10 cellular contexts compared by ENCODE assay signal in genomic region chrX:8748855-8749254, GRCh38. TPM values are rescaled to one million over a fixed set of nuclear protein-coding genes. Genes with fewer than 3 reads are reported as not detected.
A peak's percentile ranks its signal among the peaks of the same experiment; 100 is the strongest.
DNase-seq lines count a peak whose midpoint lies in the region; FAIRE-seq and TF ChIP-seq lines count a peak whose summit lies in the region.
"Had no signal": no experiment of that assay in that cellular context is flagged by ENCODE, and none has a peak within 500 bp of the region (broad histone marks: within the 10 kb centered on the region; RNA-seq: fewer than 3 reads in every experiment).

No MANE protein-coding gene starts in this region.

- TF ChIP-seq CTCF in HEK293 (tag by site-specific recombination; IDR thresholded peaks at IDR 0.05): no peak

- H3K4me3 ChIP-seq in HEK293 (ENCODE audit: low read depth, low read length): no peak overlapping the region

- FAIRE-seq in urothelium cell line (lab: Jason Lieb, UNC): no peak
- FAIRE-seq: A204.1 had no signal

- H3K4me1 ChIP-seq in HEK293 (ENCODE audit: control insufficient read depth, insufficient read depth, low read length): no peaks in the 10 kb centered on the region

- in situ Hi-C loops in SK-MEL-5 (cut with HindIII; ENCODE audit: low pct_unique_long_range_greater_than_20kb, low sequenced_read_pairs): no loop called here

- peak; percentile 16 for DNase-seq in DMS153 (lab: John Stamatoyannopoulos, UW)
- DNase-seq in DMS153 treated with DMSO at 0.1 percent for 48 hours (lab: John Stamatoyannopoulos, UW; ENCODE audit: unreplicated experiment): no peak
- peak; percentile 47 for DNase-seq in SK-MEL-5 (ENCODE audit: low read depth, low spot score)
- DNase-seq in glomerular visceral epithelial cell (ENCODE audit: extremely low spot score): peak; percentile 33
- DNase-seq in urothelium cell line (ENCODE audit: low spot score): peak; percentile 23
- no peak for DNase-seq in HuH-7.5 (ENCODE audit: low spot score)
- DNase-seq in DMS79 (lab: John Stamatoyannopoulos, UW): no peak

- no peaks in the 10 kb centered on the region for H3K9me3 ChIP-seq in HEK293 (ENCODE audit: control insufficient read depth, insufficient read depth, low read depth, low read length)

- H3K36me3 ChIP-seq in HEK293 (ENCODE audit: control insufficient read depth in 2 of 2, insufficient read depth in 1 of 2, low read length in 2 of 2): no peaks in the 10 kb centered on the region

- POLR2A ChIA-PET in HEK293 (lab: Yijun Ruan, JAX): no interaction called here

- no peak overlapping the region for H3K27ac ChIP-seq in HEK293 (ENCODE audit: extremely low read depth, low read depth, low read length)

- CTCF ChIA-PET in HEK293 (lab: Yijun Ruan, JAX): interaction anchor here (1.3 to 4.4 kb wide), 3 partner anchors 64 to 1368 kb away, joined by 6 to 22 read pairs (median 6); no protein-coding TSS in a partner anchor

TF ChIP-seq in HEK293, 187 proteins besides CTCF, POLR2A, EP300 and RAD21:
- TF ChIP-seq ZNF423 (tag by site-specific recombination; IDR thresholded peaks at IDR 0.05) (no peak), ZNF654 (tag by site-specific recombination; IDR thresholded peaks at IDR 0.05; ENCODE audit: low read depth) (0 out of 2 replicates have a peak, but pooled peaks have one; percentile 16)
TF ChIP-seq in HEK293: peak in this region for 1.

RNA-seq across cellular contexts. Expression of gene ANOS1, which starts 16.9 kb away (rescaled TPM):
- not detected in 2 replicates for total RNA-seq in SK-MEL-5 (2014; rRNA removed; shearing (Covaris generic))
- polyA plus RNA-seq in SK-MEL-5 (2015; cell fraction: cytosol; rRNA removed): 0.01 and 0.06 TPM in 2 replicates
- not detected in 2 replicates for polyA plus RNA-seq in SK-MEL-5 (2015; cell fraction: nucleus; rRNA removed)
- polyA plus RNA-seq: naive thymus-derived CD4-positive, alpha-beta T cell had no signal

RNA-seq across cellular contexts. Expression of gene FAM9A, which starts 52.3 kb away (rescaled TPM):
- total RNA-seq in SK-MEL-5 (2014; rRNA removed; shearing (Covaris generic)): not detected in 2 replicates
- polyA plus RNA-seq in SK-MEL-5 (2015; cell fraction: cytosol; rRNA removed): not detected in 2 replicates
- polyA plus RNA-seq in SK-MEL-5 (2015; cell fraction: nucleus; rRNA removed): not detected in 2 replicates
- total RNA-seq: naive thymus-derived CD4-positive, alpha-beta T cell had no signal
- polyA plus RNA-seq: naive thymus-derived CD4-positive, alpha-beta T cell had no signal

Comparison
In these comparisons a context has a peak if more than half of its experiments do, and no peak if none do; other contexts are left out.
1. DNase-seq: peak in DMS153 (single experiment), SK-MEL-5 (single experiment), glomerular visceral epithelial cell (single experiment) and urothelium cell line (single experiment); none in DMS153 treated with DMSO at 0.1 percent for 48 hours (single experiment), HuH-7.5 (single experiment) and DMS79 (single experiment).